In genomic region chr1:29798699-29799566, GRCh38 we compare ENCODE assay signal across 24 cellular contexts.
DNase-seq lines count a peak whose midpoint lies in the region; ATAC-seq, FAIRE-seq and TF ChIP-seq lines count a peak whose summit lies in the region.
"Had no signal": no experiment of that assay in that cellular context is flagged by ENCODE, and none has a peak within 500 bp of the region (broad histone marks: within the 10 kb centered on the region; RNA-seq: fewer than 3 reads in every experiment).

No MANE protein-coding gene starts in this region.

- TF ChIP-seq CTCF in K562 (IDR thresholded peaks at IDR 0.05 in 2 of 3, conservative IDR thresholded peaks at IDR 0.05 in 1 of 3; ENCODE audit: insufficient read depth in 2 of 3, low read depth in 1 of 3, low read length in 3 of 3) (no peak), esophagus muscularis mucosa (IDR thresholded peaks at IDR 0.05) (no peak), D721Med (IDR thresholded peaks at IDR 0.05; ENCODE audit: insufficient read depth, missing control alignments) (no peak)

- no peak overlapping the region for H3K27ac Mint-ChIP-seq in activated CD8-positive, alpha-beta memory T cell treated with anti-CD3 and anti-CD28 coated beads, Interleukin-2, amount 10 ng/mL, durations not matched to agents 7 days and 5 days
- H3K27ac Mint-ChIP-seq: CD4-positive, alpha-beta memory T cell; GM23338; IgD-negative memory B cell had no signal

- H3K36me3 ChIP-seq in K562 (ENCODE audit: control insufficient read depth, insufficient read depth, low read length) (no peaks in the 10 kb centered on the region), esophagus muscularis mucosa (no peaks in the 10 kb centered on the region)
- H3K36me3 ChIP-seq: BLaER1 treated with 17β-estradiol and CSF1 and Interleukin-3, amounts not matched to agents 10 nM and 100 nM had no signal

- FAIRE-seq in GM12892 (lab: Jason Lieb, UNC) (peak; percentile 71), K562 (lab: Jason Lieb, UNC) (no peak), D721Med (lab: Jason Lieb, UNC) (no peak)
- FAIRE-seq: G401.6, HTR-8/SVneo had no signal

- CTCF ChIA-PET in activated CD8-positive, alpha-beta memory T cell treated with anti-CD3 and anti-CD28 coated beads, Interleukin-2, amount 10 ng/mL, durations not matched to agents 7 days and 5 days (lab: Charles Lee): no interaction called here
- CTCF ChIA-PET in K562 (lab: Yijun Ruan, JAX; ENCODE audit: low intra/inter-chr PET ratio): no interaction called here

- H3K4me2 ChIP-seq in K562 (ENCODE audit: insufficient read depth, low read length): no peak overlapping the region
- H3K4me2 ChIP-seq: GM23338, PC-9 had no signal

- H3K4me3 Mint-ChIP-seq in activated CD8-positive, alpha-beta memory T cell treated with anti-CD3 and anti-CD28 coated beads, Interleukin-2, amount 10 ng/mL, durations not matched to agents 7 days and 5 days: no peak overlapping the region
- H3K4me3 Mint-ChIP-seq: CD4-positive, alpha-beta memory T cell; GM23338; IgD-negative memory B cell had no signal

- intact Hi-C loops in K562 (cut with micrococcal nuclease): no loop called here
- intact Hi-C loops in esophagus muscularis mucosa (cut with DNase I): loop anchor here (10.0 kb wide), 1 partner anchor 286 kb away; no protein-coding TSS in a partner anchor

- H3K27me3 ChIP-seq in K562 (ENCODE audit: control insufficient read depth in 2 of 2, insufficient read depth in 2 of 2, low read length in 2 of 2) (peaks cover 0 to 16% of the 10 kb centered on the region in 2 experiments; a peak in 3 of 5 replicates), esophagus muscularis mucosa (peaks cover 0 to 38% (median 3%) of the 10 kb centered on the region in 4 donors)
- H3K27me3 ChIP-seq: BLaER1 treated with 17β-estradiol and CSF1 and Interleukin-3, amounts not matched to agents 10 nM and 100 nM had no signal

- no peaks in the 10 kb centered on the region for H4K20me1 ChIP-seq in K562 (replicated peaks; ENCODE audit: control insufficient read depth, insufficient read depth, low read length)
- H4K20me1 ChIP-seq: BLaER1 treated with 17β-estradiol and CSF1 and Interleukin-3, amounts not matched to agents 10 nM and 100 nM had no signal

- peak; percentile 34 for DNase-seq in activated CD8-positive, alpha-beta memory T cell treated with anti-CD3 and anti-CD28 coated beads, Interleukin-2, amount 10 ng/mL, durations not matched to agents 7 days and 5 days
- no peak for DNase-seq in activated CD8-positive, alpha-beta memory T cell treated with anti-CD3 and anti-CD28 coated beads, Interleukin-2, amount 50 U/mL, for 4 hours
- DNase-seq in GM12892 (ENCODE audit: insufficient read length): no peak
- DNase-seq in K562 (ENCODE audit: extremely low read depth in 1 of 4, low spot score in 3 of 4): no peak
- peak; percentile 89 for DNase-seq in esophagus muscularis mucosa (ENCODE audit: extremely low spot score)
- DNase-seq in D721Med (ENCODE audit: insufficient read length, low spot score): no peak
- DNase-seq in NCI-H774 (lab: John Stamatoyannopoulos, UW): no peak
- DNase-seq in DMS 273 (lab: John Stamatoyannopoulos, UW; ENCODE audit: unreplicated experiment): no peak
- DNase-seq: 8988T; Caco-2; CD4-positive, alpha-beta memory T cell; HCEC 1CT; Karpas-422; NCI-H1092; NCI-H1436 treated with DMSO at 0.1 percent for 48 hours; NCI-H1930; PC-9; RPMI8226; SIG-M5 had no signal

- no peaks in the 10 kb centered on the region for H3K79me2 ChIP-seq in K562 (ENCODE audit: control insufficient read depth, insufficient read depth, low read length)

- no peak overlapping the region for H3K27ac ChIP-seq in K562 (ENCODE audit: extremely low read depth, low read depth, low read length)
- no peak overlapping the region for H3K27ac ChIP-seq in esophagus muscularis mucosa (replicated peaks in 1 of 4)
- H3K27ac ChIP-seq: PC-9 had no signal

- H3K4me1 Mint-ChIP-seq in activated CD8-positive, alpha-beta memory T cell treated with anti-CD3 and anti-CD28 coated beads, Interleukin-2, amount 10 ng/mL, durations not matched to agents 7 days and 5 days: no peaks in the 10 kb centered on the region
- H3K4me1 Mint-ChIP-seq: CD4-positive, alpha-beta memory T cell; GM23338; IgD-negative memory B cell had no signal

- no peaks in the 10 kb centered on the region for H3K9me1 ChIP-seq in K562 (ENCODE audit: control insufficient read depth, insufficient read depth, low read length)

- no peak overlapping the region for H2AFZ ChIP-seq in K562 (ENCODE audit: low read depth, low read length)
- H2AFZ ChIP-seq: GM23338, PC-9 had no signal

- in situ Hi-C loops in K562 (cut with MboI): loop anchor here (10.0 kb wide), 1 partner anchor 286 kb away; no protein-coding TSS in a partner anchor

- no peak overlapping the region for H3K9ac ChIP-seq in K562 (ENCODE audit: insufficient read depth in 1 of 2, low read depth in 2 of 2, low read length in 2 of 2)

- H3K4me3 ChIP-seq in K562: no peak overlapping the region
- H3K4me3 ChIP-seq in esophagus muscularis mucosa: no peak overlapping the region
- H3K4me3 ChIP-seq: BLaER1 treated with 17β-estradiol and CSF1 and Interleukin-3, amounts not matched to agents 10 nM and 100 nM; GM23338; PC-9 had no signal

- TF ChIP-seq RAD21 in K562 (CRISPR knock-in tag; conservative IDR thresholded peaks at IDR 0.05 in 1 of 2, IDR thresholded peaks at IDR 0.05 in 1 of 2): no peak

- H3K4me1 ChIP-seq in K562 (replicated peaks in 1 of 2; ENCODE audit: control insufficient read depth in 2 of 2, insufficient read depth in 2 of 2, low read length in 2 of 2) (peaks cover 7 to 8% of the 10 kb centered on the region in 2 experiments; a peak in 3 of 5 replicates), esophagus muscularis mucosa (peaks cover 0 to 11% (median 8%) of the 10 kb centered on the region in 4 donors)
- H3K4me1 ChIP-seq: Caco-2 had no signal

- H3K9me3 Mint-ChIP-seq in activated CD8-positive, alpha-beta memory T cell treated with anti-CD3 and anti-CD28 coated beads, Interleukin-2, amount 10 ng/mL, durations not matched to agents 7 days and 5 days (ENCODE audit: low read depth): no peaks in the 10 kb centered on the region

- POLR2A ChIA-PET in K562 (lab: Yijun Ruan, JAX): interaction anchor here (0.8 to 1.2 kb wide), 2 partner anchors 9 to 11 kb away, joined by 3 to 7 read pairs; no protein-coding TSS in a partner anchor

- H3K9me3 ChIP-seq in K562 (replicated peaks; ENCODE audit: control insufficient read depth, insufficient read depth, low read depth, low read length) (no peaks in the 10 kb centered on the region), esophagus muscularis mucosa (peaks cover 0 to 21% (median 18%) of the 10 kb centered on the region in 4 donors)
- H3K9me3 ChIP-seq: Caco-2 had no signal

- TF ChIP-seq POLR2A in GM12892 (IDR thresholded peaks at IDR 0.05; ENCODE audit: low read depth, low read length): no peak
- no peak for TF ChIP-seq POLR2A in K562 (conservative IDR thresholded peaks at IDR 0.05)
- TF ChIP-seq POLR2A in esophagus muscularis mucosa (IDR thresholded peaks at IDR 0.05; ENCODE audit: low read depth): no peak

- no peaks in the 10 kb centered on the region for H3K36me3 Mint-ChIP-seq in activated CD8-positive, alpha-beta memory T cell treated with anti-CD3 and anti-CD28 coated beads, Interleukin-2, amount 10 ng/mL, durations not matched to agents 7 days and 5 days
- H3K36me3 Mint-ChIP-seq: CD4-positive, alpha-beta memory T cell had no signal

- no TSS peak for BruUV-seq in K562 (replicated peaks; lab: Mats Ljungman, UMichigan)

- no peak for ATAC-seq in activated CD8-positive, alpha-beta memory T cell treated with anti-CD3 and anti-CD28 coated beads, Interleukin-2, amount 10 ng/mL, durations not matched to agents 7 days and 5 days
- ATAC-seq in K562: no peak
- ATAC-seq: GM23338 had no signal

- WGBS in K562 (ENCODE audit: insufficient coverage, low coverage, missing lambda C conversion rate): 2% methylated on average over 13 of the region's 13 CpGs
- 82% methylated on average over 13 of the region's 13 CpGs for WGBS in esophagus muscularis mucosa

- TF ChIP-seq EP300 in K562 (IDR thresholded peaks at IDR 0.05; ENCODE audit: low read length): no peak
- TF ChIP-seq EP300 in esophagus muscularis mucosa (IDR thresholded peaks at IDR 0.05): no peak

- H3K27me3 Mint-ChIP-seq in activated CD8-positive, alpha-beta memory T cell treated with anti-CD3 and anti-CD28 coated beads, Interleukin-2, amount 10 ng/mL, durations not matched to agents 7 days and 5 days: no peaks in the 10 kb centered on the region

TF ChIP-seq in K562, 482 proteins besides CTCF, POLR2A, EP300 and RAD21 (continues in another document):
- no peak for TF ChIP-seq ZFX (CRISPR knock-in tag; IDR thresholded peaks at IDR 0.05)
- TF ChIP-seq HEY1 (CRISPR knock-in tag; IDR thresholded peaks at IDR 0.05; ENCODE audit: borderline replicate concordance): no peak
- TF ChIP-seq IRF1 (CRISPR knock-in tag; IDR thresholded peaks at IDR 0.05; ENCODE audit: borderline replicate concordance): no peak
- peak; percentile 55; the same call in 1 of the 2 replicates for TF ChIP-seq TOE1 (IDR thresholded peaks at IDR 0.05; ENCODE audit: borderline replicate concordance)
- no peak for TF ChIP-seq TOE1 (CRISPR knock-in tag; IDR thresholded peaks at IDR 0.05; ENCODE audit: borderline replicate concordance, low read depth)
- TF ChIP-seq LCOR (CRISPR knock-in tag; IDR thresholded peaks at IDR 0.05): no peak
- no peak for TF ChIP-seq ZNF347 (CRISPR knock-in tag; IDR thresholded peaks at IDR 0.05; ENCODE audit: low read depth)
- TF ChIP-seq E2F5 (CRISPR knock-in tag; IDR thresholded peaks at IDR 0.05): no peak
- TF ChIP-seq ELK3 (CRISPR knock-in tag; IDR thresholded peaks at IDR 0.05): no peak

Comparison
In these comparisons a context has a peak if more than half of its experiments do, and no peak if none do; other contexts are left out.
1. DNase-seq: peak in activated CD8-positive, alpha-beta memory T cell treated with anti-CD3 and anti-CD28 coated beads, Interleukin-2, amount 10 ng/mL, durations not matched to agents 7 days and 5 days (single experiment) and esophagus muscularis mucosa (single experiment); none in activated CD8-positive, alpha-beta memory T cell treated with anti-CD3 and anti-CD28 coated beads, Interleukin-2, amount 50 U/mL, for 4 hours (single experiment), GM12892 (single experiment), K562 (0 of 4), D721Med (single experiment), NCI-H774 (single experiment) and DMS 273 (single experiment).